In the genomic region with DNA sequence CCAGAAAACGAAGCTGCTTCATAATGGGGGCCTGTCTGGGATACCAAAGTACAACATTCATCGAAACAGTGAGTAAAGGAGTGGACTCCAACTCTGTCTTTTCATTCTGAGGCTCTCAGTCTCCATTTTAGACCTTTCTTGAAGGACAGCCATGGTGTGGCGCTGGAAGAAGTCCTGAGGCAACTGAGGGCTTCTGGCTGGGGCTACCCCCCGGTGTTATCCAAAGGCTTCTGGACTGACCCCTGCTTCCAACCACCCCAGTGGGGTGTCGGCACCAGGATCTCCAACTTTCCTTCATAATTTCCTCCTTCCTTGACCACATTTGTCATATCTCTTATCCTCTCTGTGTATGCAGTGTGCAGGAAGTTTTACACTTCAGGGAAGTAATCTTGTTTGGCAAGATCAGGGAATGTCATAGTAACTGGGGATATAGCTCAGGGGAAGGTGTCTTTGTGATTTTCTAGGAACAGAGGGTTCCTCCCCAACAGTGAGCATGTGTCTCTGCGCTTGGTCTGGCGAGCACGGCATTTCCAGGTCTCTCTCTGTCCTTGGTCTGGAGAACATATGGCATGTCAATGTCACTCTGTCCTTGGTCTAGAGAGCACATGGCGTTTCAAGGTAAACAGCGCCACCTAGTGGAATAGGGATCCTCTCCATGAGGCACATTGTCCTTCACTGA, we compare ENCODE assay signal across 8 cellular contexts. TPM values are rescaled to one million over a fixed set of nuclear protein-coding genes. Genes with fewer than 3 reads are reported as not detected.
DNase-seq lines count a peak whose midpoint lies in the region; ATAC-seq and TF ChIP-seq lines count a peak whose summit lies in the region.

No MANE protein-coding gene starts in this region.

- no peak overlapping the region for H3K27ac Mint-ChIP-seq in activated CD4-positive, alpha-beta T cell treated with anti-CD3 and anti-CD28 coated beads, Interleukin-2, amount 10 ng/mL, durations not matched to agents 7 days and 5 days
- H3K27ac Mint-ChIP-seq in dendritic cell treated with granulocyte-macrophage colony-stimulating factor and Interleukin-4, amounts not matched to agents 40 ng/mL and 50 ng/mL, for 4 days: peak overlapping the region; percentile 54

- CTCF ChIA-PET in AG04450 (lab: Charles Lee): interaction anchor here (0.9 to 7.3 kb wide), 9 partner anchors 9 to 250 kb away, joined by 3 to 81 read pairs (median 4); a partner anchor contains a TSS
- CTCF ChIA-PET in activated CD4-positive, alpha-beta T cell treated with anti-CD3 and anti-CD28 coated beads, Interleukin-2, amount 10 ng/mL, durations not matched to agents 7 days and 5 days (lab: Charles Lee): interaction anchor here (0.8 to 1.2 kb wide), 3 partner anchors 12 to 198 kb away, joined by 3 read pairs; no protein-coding TSS in a partner anchor

- H3K4me3 ChIP-seq in AG04450 (ENCODE audit: low read depth, low read length): no peak overlapping the region

- ATAC-seq in GM21619 (IDR thresholded peaks at IDR 0.05; ENCODE audit: unreplicated experiment) (peak; percentile 44), HG02588 (IDR thresholded peaks at IDR 0.05; ENCODE audit: unreplicated experiment) (no peak)

- H3K36me3 Mint-ChIP-seq in activated CD4-positive, alpha-beta T cell treated with anti-CD3 and anti-CD28 coated beads, Interleukin-2, amount 10 ng/mL, durations not matched to agents 7 days and 5 days (ENCODE audit: low read depth): no peaks in the 10 kb centered on the region
- no peaks in the 10 kb centered on the region for H3K36me3 Mint-ChIP-seq in dendritic cell treated with granulocyte-macrophage colony-stimulating factor and Interleukin-4, amounts not matched to agents 40 ng/mL and 50 ng/mL, for 4 days (ENCODE audit: low read depth)

- peaks cover 3% of the 10 kb centered on the region for H3K4me1 Mint-ChIP-seq in activated CD4-positive, alpha-beta T cell treated with anti-CD3 and anti-CD28 coated beads, Interleukin-2, amount 10 ng/mL, durations not matched to agents 7 days and 5 days
- peaks cover 4% of the 10 kb centered on the region for H3K4me1 Mint-ChIP-seq in dendritic cell treated with granulocyte-macrophage colony-stimulating factor and Interleukin-4, amounts not matched to agents 40 ng/mL and 50 ng/mL, for 4 days (ENCODE audit: low read depth)

- H3K9me3 ChIP-seq in AG04450 (ENCODE audit: control insufficient read depth, insufficient read depth, low read length): peaks cover 3% of the 10 kb centered on the region; the same call in 1 of the 2 replicates

- intact Hi-C loops in dendritic cell treated with granulocyte-macrophage colony-stimulating factor and Interleukin-4, amounts not matched to agents 40 ng/mL and 50 ng/mL, for 4 days (cut with micrococcal nuclease): loop anchor here (2.0 to 5.0 kb wide), 2 partner anchors 13 to 196 kb away; no protein-coding TSS in a partner anchor

- H3K27me3 Mint-ChIP-seq in activated CD4-positive, alpha-beta T cell treated with anti-CD3 and anti-CD28 coated beads, Interleukin-2, amount 10 ng/mL, durations not matched to agents 7 days and 5 days: peaks cover 7% of the 10 kb centered on the region
- peaks cover 20% of the 10 kb centered on the region for H3K27me3 Mint-ChIP-seq in dendritic cell treated with granulocyte-macrophage colony-stimulating factor and Interleukin-4, amounts not matched to agents 40 ng/mL and 50 ng/mL, for 4 days

- DNase-seq in AG04450 (ENCODE audit: low read depth, low spot score) (no peak), NCI-H748 treated with DMSO at 0.1 percent for 48 hours (lab: John Stamatoyannopoulos, UW) (peak; percentile 43), medulla oblongata (ENCODE audit: extremely low spot score) (peak; percentile 77)
- DNase-seq in activated CD4-positive, alpha-beta T cell treated with anti-CD3 and anti-CD28 coated beads, Interleukin-2, amount 10 ng/mL, durations not matched to agents 7 days and 5 days: peak; percentile 86
- DNase-seq in stimulated activated CD8-positive, alpha-beta memory T cell treated with anti-CD3 and anti-CD28 coated beads, Interleukin-7, amount 100 ng/mL, for 1 hour (ENCODE audit: low read depth in 2 of 2): peak; percentile 32 to 48

- H3K9me3 Mint-ChIP-seq in activated CD4-positive, alpha-beta T cell treated with anti-CD3 and anti-CD28 coated beads, Interleukin-2, amount 10 ng/mL, durations not matched to agents 7 days and 5 days: no peaks in the 10 kb centered on the region
- H3K9me3 Mint-ChIP-seq in dendritic cell treated with granulocyte-macrophage colony-stimulating factor and Interleukin-4, amounts not matched to agents 40 ng/mL and 50 ng/mL, for 4 days: no peaks in the 10 kb centered on the region

- POLR2A ChIA-PET in AG04450 (lab: Yijun Ruan, JAX): interaction anchor here (1.2 kb wide), 1 partner anchor 12 kb away, joined by 3 read pairs; no protein-coding TSS in a partner anchor
- POLR2A ChIA-PET in activated CD4-positive, alpha-beta T cell treated with anti-CD3 and anti-CD28 coated beads, Interleukin-2, amount 10 ng/mL, durations not matched to agents 7 days and 5 days (lab: Charles Lee): no interaction called here

- H3K27me3 ChIP-seq in AG04450 (ENCODE audit: control insufficient read depth, insufficient read depth, low read length): peaks cover 2% of the 10 kb centered on the region

- TF ChIP-seq CTCF in AG04450 (IDR thresholded peaks at IDR 0.05; ENCODE audit: low read depth, low read length): peak; percentile 83

- H3K27ac ChIP-seq in AG04450 (ENCODE audit: low read depth, low read length): no peak overlapping the region

- no peak overlapping the region for H3K4me3 Mint-ChIP-seq in activated CD4-positive, alpha-beta T cell treated with anti-CD3 and anti-CD28 coated beads, Interleukin-2, amount 10 ng/mL, durations not matched to agents 7 days and 5 days
- H3K4me3 Mint-ChIP-seq in dendritic cell treated with granulocyte-macrophage colony-stimulating factor and Interleukin-4, amounts not matched to agents 40 ng/mL and 50 ng/mL, for 4 days: no peak overlapping the region

RNA-seq across cellular contexts. Expression of a gene that starts 19.4 kb away (rescaled TPM):
- 45.3 and 53.1 TPM in 2 replicates for polyA plus RNA-seq in AG04450 (2011; rRNA removed)
- 45.1 and 47.4 TPM in 2 replicates for polyA minus RNA-seq in AG04450 (2011; rRNA and poly(A)+ RNA removed)
- 10 to 100 TPM; 42.9 to 44.6 TPM for total RNA-seq in activated CD4-positive, alpha-beta T cell treated with anti-CD3 and anti-CD28 coated beads, Interleukin-2, amount 10 ng/mL, durations not matched to agents 7 days and 5 days

RNA-seq across cellular contexts. Expression of a gene that starts 51.2 kb away (rescaled TPM):
- polyA plus RNA-seq in AG04450 (2011; rRNA removed): not detected in 2 replicates
- polyA minus RNA-seq in AG04450 (2011; rRNA and poly(A)+ RNA removed): not detected in 2 replicates
- total RNA-seq in activated CD4-positive, alpha-beta T cell treated with anti-CD3 and anti-CD28 coated beads, Interleukin-2, amount 10 ng/mL, durations not matched to agents 7 days and 5 days: not detected

RNA-seq across cellular contexts. Expression of a gene that starts 51.3 kb away (rescaled TPM):
- 0.33 and 0.45 TPM in 2 replicates for polyA plus RNA-seq in AG04450 (2011; rRNA removed)
- not detected in 2 replicates for polyA minus RNA-seq in AG04450 (2011; rRNA and poly(A)+ RNA removed)
- 1 to 10 TPM; 1.5 to 2.2 TPM for total RNA-seq in activated CD4-positive, alpha-beta T cell treated with anti-CD3 and anti-CD28 coated beads, Interleukin-2, amount 10 ng/mL, durations not matched to agents 7 days and 5 days

RNA-seq across cellular contexts. Expression of a gene that starts 51.4 kb away (rescaled TPM):
- polyA plus RNA-seq in AG04450 (2011; rRNA removed): 1.4 and 1.6 TPM in 2 replicates
- 2.1 and 2.3 TPM in 2 replicates for polyA minus RNA-seq in AG04450 (2011; rRNA and poly(A)+ RNA removed)
- 1 to 10 TPM; 8.2 to 8.5 TPM for total RNA-seq in activated CD4-positive, alpha-beta T cell treated with anti-CD3 and anti-CD28 coated beads, Interleukin-2, amount 10 ng/mL, durations not matched to agents 7 days and 5 days
